Comparison of ENCODE assay signal across 6 cellular contexts in genomic region chr6:31597006-31597405, GRCh38. TPM values are rescaled to one million over a fixed set of nuclear protein-coding genes. Genes with fewer than 3 reads are reported as not detected.
DNase-seq lines count a peak whose midpoint lies in the region; ATAC-seq and TF ChIP-seq lines count a peak whose summit lies in the region.

No MANE protein-coding gene starts in this region.

- intact Hi-C loops in natural killer cell (cut with micrococcal nuclease), result loop anchor here (1.0 kb wide), 2 partner anchors 16 to 103 kb away; no protein-coding TSS in a partner anchor

- peak overlapping the region in 7 of 8 donors; percentile 48 to 86 (median 73) for H3K27ac Mint-ChIP-seq in CD8-positive, alpha-beta memory T cell
- H3K27ac Mint-ChIP-seq in activated T-helper 17 cell treated with anti-CD3 and anti-CD28 coated beads, Interleukin-2, amount 50 U/mL, for 72 hours, result peak overlapping the region; percentile 48
- peak overlapping the region; percentile 58 to 82 for H3K27ac Mint-ChIP-seq in natural killer cell

- no peaks in the 10 kb centered on the region for H3K9me3 ChIP-seq in CD8-positive, alpha-beta memory T cell (ENCODE audit: low read length)

- peak in 3 of 5 donors; percentile 64 to 80 (median 67) for DNase-seq in CD8-positive, alpha-beta memory T cell
- DNase-seq in LHCN-M2 (ENCODE audit: low read depth) (peak; percentile 35), natural killer cell (no peak), cerebellar nuclear complex (lab: John Stamatoyannopoulos, UW) (no peak), amniotic stem cell (lab: John Stamatoyannopoulos, UW) (no peak)

- peak overlapping the region in 6 of 7 donors; percentile 19 to 66 (median 40) for H3K4me3 Mint-ChIP-seq in CD8-positive, alpha-beta memory T cell
- peak overlapping the region; percentile 42 for H3K4me3 Mint-ChIP-seq in activated T-helper 17 cell treated with anti-CD3 and anti-CD28 coated beads, Interleukin-2, amount 50 U/mL, for 72 hours
- H3K4me3 Mint-ChIP-seq in natural killer cell, result peak overlapping the region; percentile 60

- H3K4me3 ChIP-seq in CD8-positive, alpha-beta memory T cell (ENCODE audit: low read length), result no peak overlapping the region

- H3K27me3 ChIP-seq in CD8-positive, alpha-beta memory T cell (ENCODE audit: insufficient read depth, low read length, poor library complexity, severe bottlenecking), result no peaks in the 10 kb centered on the region

- CTCF ChIA-PET in CD8-positive, alpha-beta memory T cell (lab: Charles Lee), result interaction anchor here (0.6 to 22.0 kb wide), 17 partner anchors 14 to 226 kb away, joined by 3 to 692 read pairs (median 5); partner anchors contain the start of genes ATP6V1G2, DDX39B, LST1 and LTA

- peak; percentile 75 for TF ChIP-seq CTCF in natural killer cell (IDR thresholded peaks at IDR 0.05)

- peak; percentile 68 for ATAC-seq in activated T-helper 17 cell treated with anti-CD3 and anti-CD28 coated beads, Interleukin-2, amount 50 U/mL, for 72 hours (replicated peaks)
- ATAC-seq in natural killer cell, result peak; percentile 57 to 73 (median 58)

- H3K36me3 Mint-ChIP-seq in CD8-positive, alpha-beta memory T cell, result no peaks in the 10 kb centered on the region
- no peaks in the 10 kb centered on the region for H3K36me3 Mint-ChIP-seq in activated T-helper 17 cell treated with anti-CD3 and anti-CD28 coated beads, Interleukin-2, amount 50 U/mL, for 72 hours (ENCODE audit: low read depth)
- no peaks in the 10 kb centered on the region for H3K36me3 Mint-ChIP-seq in natural killer cell

- H3K27me3 Mint-ChIP-seq in CD8-positive, alpha-beta memory T cell, result peaks cover 0 to 2% of the 10 kb centered on the region in 2 donors
- no peaks in the 10 kb centered on the region for H3K27me3 Mint-ChIP-seq in activated T-helper 17 cell treated with anti-CD3 and anti-CD28 coated beads, Interleukin-2, amount 50 U/mL, for 72 hours
- no peaks in the 10 kb centered on the region for H3K27me3 Mint-ChIP-seq in natural killer cell (ENCODE audit: low read depth in 2 of 2)

- POLR2A ChIA-PET in CD8-positive, alpha-beta memory T cell (lab: Charles Lee), result interaction anchor here (0.6 to 4.8 kb wide), 8 partner anchors 15 to 102 kb away, joined by 3 to 91 read pairs (median 3); partner anchors contain the start of genes ATP6V1G2, LTB and NFKBIL1

- H3K9me3 Mint-ChIP-seq in CD8-positive, alpha-beta memory T cell, result no peaks in the 10 kb centered on the region
- no peaks in the 10 kb centered on the region for H3K9me3 Mint-ChIP-seq in activated T-helper 17 cell treated with anti-CD3 and anti-CD28 coated beads, Interleukin-2, amount 50 U/mL, for 72 hours
- no peaks in the 10 kb centered on the region for H3K9me3 Mint-ChIP-seq in natural killer cell

- peaks cover 38 to 54% (median 50%) of the 10 kb centered on the region in 3 donors for H3K4me1 Mint-ChIP-seq in CD8-positive, alpha-beta memory T cell
- peaks cover 20% of the 10 kb centered on the region for H3K4me1 Mint-ChIP-seq in activated T-helper 17 cell treated with anti-CD3 and anti-CD28 coated beads, Interleukin-2, amount 50 U/mL, for 72 hours
- H3K4me1 Mint-ChIP-seq in natural killer cell, result peaks cover 23 to 44% of the 10 kb centered on the region in 2 donors

- no peaks in the 10 kb centered on the region for H3K36me3 ChIP-seq in CD8-positive, alpha-beta memory T cell (ENCODE audit: insufficient read depth, low read length)

- peaks cover 55% of the 10 kb centered on the region for H3K4me1 ChIP-seq in CD8-positive, alpha-beta memory T cell (ENCODE audit: insufficient read depth, low read length)

- no peak overlapping the region for H3K27ac ChIP-seq in CD8-positive, alpha-beta memory T cell (ENCODE audit: low read depth, low read length)

RNA-seq across cellular contexts. Expression of gene NCR3, which starts 4.2 kb away (rescaled TPM):
- total RNA-seq in CD8-positive, alpha-beta memory T cell, result 10 to 100 TPM; 22.4 to 26.3 TPM
- polyA plus RNA-seq in CD8-positive, alpha-beta memory T cell, result 328 TPM
- not detected in 2 replicates for total RNA-seq in LHCN-M2 (2014; rRNA removed)
- polyA plus RNA-seq in LHCN-M2 (2012), result not detected
- total RNA-seq in activated T-helper 17 cell treated with anti-CD3 and anti-CD28 coated beads, Interleukin-2, amount 50 U/mL, for 72 hours, result 10 to 100 TPM; 25.4 to 28.6 TPM
- total RNA-seq in natural killer cell, result 100 to 1,000 TPM; 120 to 173 (median 137) TPM

RNA-seq across cellular contexts. Expression of gene LST1, which starts 10.9 kb away (rescaled TPM):
- 10 to 100 TPM; 22.0 to 22.4 TPM for total RNA-seq in CD8-positive, alpha-beta memory T cell
- polyA plus RNA-seq in CD8-positive, alpha-beta memory T cell, result 49.6 TPM
- not detected in 2 replicates for total RNA-seq in LHCN-M2 (2014; rRNA removed)
- polyA plus RNA-seq in LHCN-M2 (2012), result not detected
- 10 to 100 TPM in 1 of 2 donors, 1 to 10 TPM in 1; 8.1 to 28.7 TPM for total RNA-seq in activated T-helper 17 cell treated with anti-CD3 and anti-CD28 coated beads, Interleukin-2, amount 50 U/mL, for 72 hours
- total RNA-seq in natural killer cell, result 100 to 1,000 TPM in 1 of 3 donors, 10 to 100 TPM in 2; 25.4 to 120 (median 50.5) TPM

RNA-seq across cellular contexts. Expression of gene LTB, which starts 14.8 kb away (rescaled TPM):
- total RNA-seq in CD8-positive, alpha-beta memory T cell, result 100 to 1,000 TPM; 196 to 206 TPM
- 1,182 TPM for polyA plus RNA-seq in CD8-positive, alpha-beta memory T cell
- total RNA-seq in LHCN-M2 (2014; rRNA removed), result not detected in 2 replicates
- 0.29 TPM for polyA plus RNA-seq in LHCN-M2 (2012)
- total RNA-seq in activated T-helper 17 cell treated with anti-CD3 and anti-CD28 coated beads, Interleukin-2, amount 50 U/mL, for 72 hours, result 100 to 1,000 TPM; 269 to 395 TPM
- total RNA-seq in natural killer cell, result 10 to 100 TPM; 17.7 to 42.1 (median 32.6) TPM

RNA-seq across cellular contexts. Expression of gene AIF1, which starts 18.0 kb away (rescaled TPM):
- total RNA-seq in CD8-positive, alpha-beta memory T cell, result 10 to 100 TPM; 35.6 TPM
- polyA plus RNA-seq in CD8-positive, alpha-beta memory T cell, result 33.2 TPM
- total RNA-seq in LHCN-M2 (2014; rRNA removed) (not detected in 2 replicates), natural killer cell (10 to 100 TPM in 2 of 3 donors, 1 to 10 TPM in 1; 8.7 to 47.0 (median 17.9) TPM)
- polyA plus RNA-seq in LHCN-M2 (2012), result not detected
- total RNA-seq in activated T-helper 17 cell treated with anti-CD3 and anti-CD28 coated beads, Interleukin-2, amount 50 U/mL, for 72 hours, result 10 to 100 TPM in 1 of 2 donors, 1 to 10 TPM in 1; 9.1 to 15.5 TPM

RNA-seq across cellular contexts. Expression of gene TNF, which starts 21.6 kb away (rescaled TPM):
- 100 to 1,000 TPM; 207 to 215 TPM for total RNA-seq in CD8-positive, alpha-beta memory T cell
- 7.9 TPM for polyA plus RNA-seq in CD8-positive, alpha-beta memory T cell
- total RNA-seq in LHCN-M2 (2014; rRNA removed) (not detected in 2 replicates), natural killer cell (10 to 100 TPM; 24.2 to 60.8 (median 46.9) TPM)
- polyA plus RNA-seq in LHCN-M2 (2012), result 0.09 TPM
- total RNA-seq in activated T-helper 17 cell treated with anti-CD3 and anti-CD28 coated beads, Interleukin-2, amount 50 U/mL, for 72 hours, result 100 to 1,000 TPM in 1 of 2 donors, 10 to 100 TPM in 1; 69.5 to 199 TPM

Comparison
In these comparisons a context has a peak if more than half of its experiments do, and no peak if none do; other contexts are left out.
1. DNase-seq: peak in CD8-positive, alpha-beta memory T cell (3 of 5) and LHCN-M2 (single experiment); none in natural killer cell (single experiment), cerebellar nuclear complex (0 of 2) and amniotic stem cell (single experiment).
2. RNA of gene NCR3, which starts 4.2 kb away (total RNA-seq): 120 to 173 TPM in natural killer cell, 25.4 to 28.6 TPM in activated T-helper 17 cell treated with anti-CD3 and anti-CD28 coated beads, Interleukin-2, amount 50 U/mL, for 72 hours and 22.4 to 26.3 TPM in CD8-positive, alpha-beta memory T cell; not detected in LHCN-M2; every median in the first group is over 10 times any median in the second.
3. RNA of gene LTB, which starts 14.8 kb away (total RNA-seq): 269 to 395 TPM in activated T-helper 17 cell treated with anti-CD3 and anti-CD28 coated beads, Interleukin-2, amount 50 U/mL, for 72 hours, 196 to 206 TPM in CD8-positive, alpha-beta memory T cell and 17.7 to 42.1 TPM in natural killer cell; not detected in LHCN-M2; every median in the first group is over 10 times any median in the second.
4. Peak in every context shown above with its lines, with median percentiles within 50 percentile points of each other: H3K27ac Mint-ChIP-seq and H3K4me3 Mint-ChIP-seq.